ENCODE assay signal across 41 cellular contexts in genomic region chr1:230699716-230700115, GRCh38. TPM values are rescaled to one million over a fixed set of nuclear protein-coding genes. Genes with fewer than 3 reads are reported as not detected.
"Had no signal": no experiment of that assay in that cellular context is flagged by ENCODE, and none has a peak within 500 bp of the region (broad histone marks: within the 10 kb centered on the region; RNA-seq: fewer than 3 reads in every experiment).

No MANE protein-coding gene starts in this region.

- H3K4me1 Mint-ChIP-seq: activated naive CD4-positive, alpha-beta T cell treated with anti-CD3 and anti-CD28 coated beads, Interleukin-2, amount 10 ng/mL, durations not matched to agents 7 days and 5 days; activated naive CD4-positive, alpha-beta T cell treated with anti-CD3 and anti-CD28 coated beads, Interleukin-2, amount 50 U/mL, for 24 hours; activated naive CD8-positive, alpha-beta T cell treated with anti-CD3 and anti-CD28 coated beads for 36 hours; activated naive CD8-positive, alpha-beta T cell treated with anti-CD3 and anti-CD28 coated beads, Interleukin-2, amount 50 U/mL, for 24 hours had no signal

- H3K9me3 Mint-ChIP-seq: activated naive CD4-positive, alpha-beta T cell treated with anti-CD3 and anti-CD28 coated beads for 36 hours; activated naive CD4-positive, alpha-beta T cell treated with anti-CD3 and anti-CD28 coated beads, Interleukin-2, amount 10 ng/mL, durations not matched to agents 7 days and 5 days; activated naive CD4-positive, alpha-beta T cell treated with anti-CD3 and anti-CD28 coated beads, Interleukin-2, amount 50 U/mL, for 24 hours; activated naive CD4-positive, alpha-beta T cell treated with anti-CD3 and anti-CD28 coated beads, Interleukin-2, amount 50 U/mL, for 72 hours; activated naive CD8-positive, alpha-beta T cell treated with anti-CD3 and anti-CD28 coated beads for 36 hours; activated naive CD8-positive, alpha-beta T cell treated with anti-CD3 and anti-CD28 coated beads, Interleukin-2, amount 10 ng/mL, durations not matched to agents 7 days and 5 days; activated naive CD8-positive, alpha-beta T cell treated with anti-CD3 and anti-CD28 coated beads, Interleukin-2, amount 50 U/mL, for 24 hours; activated T-cell treated with anti-CD3 and anti-CD28 coated beads, Interleukin-2, amount 50 U/mL, for 24 hours; activated T-cell treated with anti-CD3 and anti-CD28 coated beads, Interleukin-2, amount 50 U/mL, for 4 hours; activated T-cell treated with anti-CD3 and anti-CD28 coated beads, Interleukin-2, amount 50 U/mL, for 72 hours; activated T-helper 1 cell treated with anti-CD3 and anti-CD28 coated beads, Interleukin-12 subunit alpha, Interleukin-12 subunit beta, Interleukin-2, Interleukin-4 antibody, amounts not matched to agents 30 ng/mL and 10 ng/mL and 1 ng/mL, durations not matched to agents 14 hours and 24 hours and 36 hours; activated T-helper 2 cell treated with anti-CD3 and anti-CD28 coated beads, Interferon-gamma antibody, Interleukin-2, Interleukin-4, amounts not matched to agents 10 μg/mL and 5 μg/mL and 100 μg/mL, durations not matched to agents 14 hours and 24 hours and 36 hours; brain; central memory CD8-positive, alpha-beta T cell had no signal

- H3K36me3 Mint-ChIP-seq: activated naive CD4-positive, alpha-beta T cell treated with anti-CD3 and anti-CD28 coated beads, Interleukin-2, amount 10 ng/mL, durations not matched to agents 7 days and 5 days; activated naive CD4-positive, alpha-beta T cell treated with anti-CD3 and anti-CD28 coated beads, Interleukin-2, amount 50 U/mL, for 24 hours; activated naive CD4-positive, alpha-beta T cell treated with anti-CD3 and anti-CD28 coated beads, Interleukin-2, amount 50 U/mL, for 72 hours; activated naive CD8-positive, alpha-beta T cell; activated naive CD8-positive, alpha-beta T cell treated with anti-CD3 and anti-CD28 coated beads for 36 hours; activated naive CD8-positive, alpha-beta T cell treated with anti-CD3 and anti-CD28 coated beads, Interleukin-2, amount 10 ng/mL, durations not matched to agents 7 days and 5 days; brain had no signal

- ATAC-seq: activated naive CD4-positive, alpha-beta T cell treated with anti-CD3 and anti-CD28 coated beads, Interleukin-2, amount 50 U/mL, for 72 hours; activated naive CD8-positive, alpha-beta T cell treated with anti-CD3 and anti-CD28 coated beads, Interleukin-2, amount 50 U/mL, for 24 hours; activated T-cell treated with anti-CD3 and anti-CD28 coated beads, Interleukin-2, amount 50 U/mL, for 4 hours; activated T-cell treated with anti-CD3 and anti-CD28 coated beads, Interleukin-2, amount 50 U/mL, for 72 hours; body of pancreas had no signal

- H3K9me3 ChIP-seq: adrenal gland, ascending aorta, body of pancreas, breast epithelium had no signal

- H3K36me3 ChIP-seq: adrenal gland, ascending aorta, brain microvascular endothelial cell, breast epithelium, cardiac muscle cell had no signal

- H3K4me1 ChIP-seq: adrenal gland, ascending aorta, body of pancreas, breast epithelium had no signal

- H3K27ac ChIP-seq: adrenal gland, ascending aorta, body of pancreas, brain microvascular endothelial cell, breast epithelium, cardiac muscle cell had no signal

- H3K27me3 Mint-ChIP-seq: activated naive CD8-positive, alpha-beta T cell treated with anti-CD3 and anti-CD28 coated beads, Interleukin-2, amount 50 U/mL, for 24 hours; activated T-cell treated with anti-CD3 and anti-CD28 coated beads, Interleukin-2, amount 50 U/mL, for 24 hours; central memory CD8-positive, alpha-beta T cell had no signal

- H3K4me3 Mint-ChIP-seq: activated naive CD4-positive, alpha-beta T cell treated with anti-CD3 and anti-CD28 coated beads for 36 hours; activated naive CD4-positive, alpha-beta T cell treated with anti-CD3 and anti-CD28 coated beads, Interleukin-2, amount 10 ng/mL, durations not matched to agents 7 days and 5 days; activated naive CD4-positive, alpha-beta T cell treated with anti-CD3 and anti-CD28 coated beads, Interleukin-2, amount 50 U/mL, for 24 hours; activated naive CD8-positive, alpha-beta T cell; activated naive CD8-positive, alpha-beta T cell treated with anti-CD3 and anti-CD28 coated beads for 36 hours; activated naive CD8-positive, alpha-beta T cell treated with anti-CD3 and anti-CD28 coated beads, Interleukin-2, amount 10 ng/mL, durations not matched to agents 7 days and 5 days; activated naive CD8-positive, alpha-beta T cell treated with anti-CD3 and anti-CD28 coated beads, Interleukin-2, amount 50 U/mL, for 24 hours; activated T-cell treated with anti-CD3 and anti-CD28 coated beads, Interleukin-2, amount 50 U/mL, for 24 hours; activated T-cell treated with anti-CD3 and anti-CD28 coated beads, Interleukin-2, amount 50 U/mL, for 4 hours; activated T-cell treated with anti-CD3 and anti-CD28 coated beads, Interleukin-2, amount 50 U/mL, for 72 hours; activated T-helper 1 cell treated with anti-CD3 and anti-CD28 coated beads, Interleukin-12 subunit alpha, Interleukin-12 subunit beta, Interleukin-2, Interleukin-4 antibody, amounts not matched to agents 30 ng/mL and 10 ng/mL and 1 ng/mL, durations not matched to agents 14 hours and 24 hours and 36 hours; brain; central memory CD8-positive, alpha-beta T cell had no signal

- H3K27ac Mint-ChIP-seq: activated naive CD4-positive, alpha-beta T cell treated with anti-CD3 and anti-CD28 coated beads for 36 hours; activated naive CD4-positive, alpha-beta T cell treated with anti-CD3 and anti-CD28 coated beads, Interleukin-2, amount 10 ng/mL, durations not matched to agents 7 days and 5 days; activated naive CD4-positive, alpha-beta T cell treated with anti-CD3 and anti-CD28 coated beads, Interleukin-2, amount 50 U/mL, for 24 hours; activated naive CD4-positive, alpha-beta T cell treated with anti-CD3 and anti-CD28 coated beads, Interleukin-2, amount 50 U/mL, for 72 hours; activated naive CD8-positive, alpha-beta T cell; activated naive CD8-positive, alpha-beta T cell treated with anti-CD3 and anti-CD28 coated beads for 36 hours; activated naive CD8-positive, alpha-beta T cell treated with anti-CD3 and anti-CD28 coated beads, Interleukin-2, amount 10 ng/mL, durations not matched to agents 7 days and 5 days; activated naive CD8-positive, alpha-beta T cell treated with anti-CD3 and anti-CD28 coated beads, Interleukin-2, amount 50 U/mL, for 24 hours; activated T-cell treated with anti-CD3 and anti-CD28 coated beads, Interleukin-2, amount 50 U/mL, for 24 hours; activated T-cell treated with anti-CD3 and anti-CD28 coated beads, Interleukin-2, amount 50 U/mL, for 72 hours; activated T-helper 1 cell treated with anti-CD3 and anti-CD28 coated beads, Interleukin-12 subunit alpha, Interleukin-12 subunit beta, Interleukin-2, Interleukin-4 antibody, amounts not matched to agents 30 ng/mL and 10 ng/mL and 1 ng/mL, durations not matched to agents 14 hours and 24 hours and 36 hours; activated T-helper 2 cell treated with anti-CD3 and anti-CD28 coated beads, Interferon-gamma antibody, Interleukin-2, Interleukin-4, amounts not matched to agents 10 μg/mL and 5 μg/mL and 100 μg/mL, durations not matched to agents 14 hours and 24 hours and 36 hours; brain had no signal

- DNase-seq: activated effector memory CD4-positive, alpha-beta T cell treated with anti-CD3 and anti-CD28 coated beads, Interleukin-2, amount 50 U/mL, for 16 hours; activated effector memory CD4-positive, alpha-beta T cell treated with Interleukin-2 at 50 U/mL for 16 hours; activated gamma-delta T cell; activated gamma-delta T cell treated with Interleukin-2 at 50 U/mL for 16 hours; activated naive CD4-positive, alpha-beta T cell; activated naive CD4-positive, alpha-beta T cell treated with anti-CD3 and anti-CD28 coated beads for 36 hours; activated naive CD4-positive, alpha-beta T cell treated with anti-CD3 and anti-CD28 coated beads, Interleukin-2, amount 10 ng/mL, durations not matched to agents 7 days and 5 days; activated naive CD4-positive, alpha-beta T cell treated with anti-CD3 and anti-CD28 coated beads, Interleukin-2, amount 50 U/mL, for 16 hours; activated naive CD4-positive, alpha-beta T cell treated with Interleukin-2 at 50 U/mL for 16 hours; activated naive CD8-positive, alpha-beta T cell treated with anti-CD3 and anti-CD28 coated beads for 36 hours; activated naive CD8-positive, alpha-beta T cell treated with anti-CD3 and anti-CD28 coated beads, Interleukin-2, amount 10 ng/mL, durations not matched to agents 7 days and 5 days; activated naive CD8-positive, alpha-beta T cell treated with anti-CD3 and anti-CD28 coated beads, Interleukin-2, amount 50 U/mL, for 24 hours; activated T-cell treated with anti-CD3 and anti-CD28 coated beads, Interleukin-2, amount 50 U/mL, for 1 hour; activated T-cell treated with anti-CD3 and anti-CD28 coated beads, Interleukin-2, amount 50 U/mL, for 24 hours; activated T-cell treated with anti-CD3 and anti-CD28 coated beads, Interleukin-2, amount 50 U/mL, for 4 hours; activated T-cell treated with anti-CD3 and anti-CD28 coated beads, Interleukin-2, amount 50 U/mL, for 48 hours; activated T-cell treated with anti-CD3 and anti-CD28 coated beads, Interleukin-2, amount 50 U/mL, for 72 hours; adrenal gland; amniotic stem cell; amygdala; anterior cingulate cortex; aorta; body of pancreas; brain microvascular endothelial cell; caudate nucleus; central memory CD4-positive, alpha-beta T cell; cerebellar nuclear complex had no signal

- H3K4me3 ChIP-seq: adrenal gland, ascending aorta, body of pancreas, breast epithelium, cardiac muscle cell had no signal

- H3K27me3 ChIP-seq: adrenal gland, ascending aorta, body of pancreas, brain microvascular endothelial cell, breast epithelium, cardiac muscle cell had no signal

RNA-seq across cellular contexts. Expression of gene AGT, which starts 14.2 kb away (rescaled TPM):
- total RNA-seq: activated naive CD4-positive, alpha-beta T cell treated with anti-CD3 and anti-CD28 coated beads for 36 hours; activated naive CD4-positive, alpha-beta T cell treated with anti-CD3 and anti-CD28 coated beads, Interleukin-2, amount 50 U/mL, for 72 hours; activated naive CD8-positive, alpha-beta T cell treated with anti-CD3 and anti-CD28 coated beads for 36 hours; activated naive CD8-positive, alpha-beta T cell treated with anti-CD3 and anti-CD28 coated beads, Interleukin-2, amount 10 ng/mL, durations not matched to agents 7 days and 5 days; activated T-cell treated with anti-CD3 and anti-CD28 coated beads, Interleukin-2, amount 50 U/mL, for 72 hours; activated T-helper 1 cell treated with anti-CD3 and anti-CD28 coated beads, Interleukin-12 subunit alpha, Interleukin-12 subunit beta, Interleukin-2, Interleukin-4 antibody, amounts not matched to agents 30 ng/mL and 10 ng/mL and 1 ng/mL, durations not matched to agents 14 hours and 24 hours and 36 hours; activated T-helper 2 cell treated with anti-CD3 and anti-CD28 coated beads, Interferon-gamma antibody, Interleukin-2, Interleukin-4, amounts not matched to agents 10 μg/mL and 5 μg/mL and 100 μg/mL, durations not matched to agents 14 hours and 24 hours and 36 hours had no signal

RNA-seq across cellular contexts. Expression of gene CAPN9, which starts 47.5 kb away (rescaled TPM):
- total RNA-seq: activated naive CD4-positive, alpha-beta T cell treated with anti-CD3 and anti-CD28 coated beads for 36 hours; activated naive CD4-positive, alpha-beta T cell treated with anti-CD3 and anti-CD28 coated beads, Interleukin-2, amount 50 U/mL, for 72 hours; activated naive CD8-positive, alpha-beta T cell treated with anti-CD3 and anti-CD28 coated beads for 36 hours; activated naive CD8-positive, alpha-beta T cell treated with anti-CD3 and anti-CD28 coated beads, Interleukin-2, amount 10 ng/mL, durations not matched to agents 7 days and 5 days; activated T-cell treated with anti-CD3 and anti-CD28 coated beads, Interleukin-2, amount 50 U/mL, for 4 hours; activated T-cell treated with anti-CD3 and anti-CD28 coated beads, Interleukin-2, amount 50 U/mL, for 72 hours; activated T-helper 1 cell treated with anti-CD3 and anti-CD28 coated beads, Interleukin-12 subunit alpha, Interleukin-12 subunit beta, Interleukin-2, Interleukin-4 antibody, amounts not matched to agents 30 ng/mL and 10 ng/mL and 1 ng/mL, durations not matched to agents 14 hours and 24 hours and 36 hours; activated T-helper 2 cell treated with anti-CD3 and anti-CD28 coated beads, Interferon-gamma antibody, Interleukin-2, Interleukin-4, amounts not matched to agents 10 μg/mL and 5 μg/mL and 100 μg/mL, durations not matched to agents 14 hours and 24 hours and 36 hours; aorta; ascending aorta; astrocyte; bronchial epithelial cell; cerebellum; chondrocyte had no signal
